10 cellular contexts compared by ENCODE assay signal in the genomic region with DNA sequence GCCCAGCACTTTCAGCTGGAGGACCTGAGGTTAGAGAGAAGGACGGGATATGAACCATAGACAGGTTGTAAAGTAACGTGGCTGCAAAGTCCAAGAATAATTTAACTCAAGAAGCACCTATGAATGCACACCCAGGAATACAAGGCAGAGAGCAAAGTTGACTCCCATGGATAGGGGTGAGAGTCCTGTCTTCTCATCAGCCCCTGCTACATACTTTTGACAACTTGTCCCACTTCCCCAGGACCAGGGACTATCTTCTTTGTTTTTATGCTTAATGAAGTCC.
A peak's percentile ranks its signal among the peaks of the same experiment; 100 is the strongest.
DNase-seq lines count a peak whose midpoint lies in the region; ATAC-seq lines count a peak whose summit lies in the region.
"Had no signal": no experiment of that assay in that cellular context is flagged by ENCODE, and none has a peak within 500 bp of the region (broad histone marks: within the 10 kb centered on the region; RNA-seq: fewer than 3 reads in every experiment).

No MANE protein-coding gene starts in this region.

- peak overlapping the region; percentile 97 for H3K27ac Mint-ChIP-seq in stimulated activated naive CD8-positive, alpha-beta T cell treated with anti-CD3 and anti-CD28 coated beads, Interleukin-15, Interleukin-2, amounts not matched to agents 100 ng/mL and 50 ng/mL, for 24 hours
- no peak overlapping the region for H3K27ac Mint-ChIP-seq in stimulated activated naive CD8-positive, alpha-beta T cell treated with anti-CD3 and anti-CD28 coated beads, Interleukin-15, amount 100 ng/mL, for 72 hours
- peak overlapping the region; percentile 99 for H3K27ac Mint-ChIP-seq in activated T-helper 2 cell treated with anti-CD3 and anti-CD28 coated beads, Interferon-gamma antibody, Interleukin-2, Interleukin-4, amounts not matched to agents 10 μg/mL and 5 μg/mL and 100 μg/mL, durations not matched to agents 14 hours and 24 hours and 36 hours
- peak overlapping the region; percentile 94 to 100 (median 99) for H3K27ac Mint-ChIP-seq in naive thymus-derived CD8-positive, alpha-beta T cell

- DNase-seq in stimulated activated naive CD8-positive, alpha-beta T cell treated with anti-CD3 and anti-CD28 coated beads, Interleukin-15, amount 100 ng/mL, for 72 hours: no peak
- no peak for DNase-seq in activated T-helper 2 cell treated with anti-CD3 and anti-CD28 coated beads, Interferon-gamma antibody, Interleukin-2, Interleukin-4, amounts not matched to agents 10 μg/mL and 5 μg/mL and 100 μg/mL, durations not matched to agents 14 hours and 24 hours and 36 hours (ENCODE audit: low spot score)
- DNase-seq in naive thymus-derived CD8-positive, alpha-beta T cell: no peak
- DNase-seq in midbrain (lab: John Stamatoyannopoulos, UW) (no peak), SIG-M5 (lab: John Stamatoyannopoulos, UW) (no peak), NCI-H526 treated with DMSO at 0.1 percent for 48 hours (lab: John Stamatoyannopoulos, UW) (no peak)
- DNase-seq: KG1, NCI-H1105 treated with DMSO at 0.1 percent for 48 hours had no signal

- POLR2A ChIA-PET in naive thymus-derived CD8-positive, alpha-beta T cell (lab: Charles Lee): interaction anchor here (0.5 to 5.9 kb wide), 7 partner anchors 11 to 509 kb away, joined by 6 to 55 read pairs (median 34); a partner anchor contains a TSS

- no peak overlapping the region for H3K4me3 Mint-ChIP-seq in stimulated activated naive CD8-positive, alpha-beta T cell treated with anti-CD3 and anti-CD28 coated beads, Interleukin-15, Interleukin-2, amounts not matched to agents 100 ng/mL and 50 ng/mL, for 24 hours
- no peak overlapping the region for H3K4me3 Mint-ChIP-seq in stimulated activated naive CD8-positive, alpha-beta T cell treated with anti-CD3 and anti-CD28 coated beads, Interleukin-15, amount 100 ng/mL, for 72 hours
- H3K4me3 Mint-ChIP-seq in activated T-helper 2 cell treated with anti-CD3 and anti-CD28 coated beads, Interferon-gamma antibody, Interleukin-2, Interleukin-4, amounts not matched to agents 10 μg/mL and 5 μg/mL and 100 μg/mL, durations not matched to agents 14 hours and 24 hours and 36 hours (ENCODE audit: low read depth): no peak overlapping the region
- H3K4me3 Mint-ChIP-seq in naive thymus-derived CD8-positive, alpha-beta T cell: peak overlapping the region; percentile 7 to 95 (median 52)

- peaks cover 6% of the 10 kb centered on the region for H3K9me3 Mint-ChIP-seq in stimulated activated naive CD8-positive, alpha-beta T cell treated with anti-CD3 and anti-CD28 coated beads, Interleukin-15, Interleukin-2, amounts not matched to agents 100 ng/mL and 50 ng/mL, for 24 hours
- H3K9me3 Mint-ChIP-seq in stimulated activated naive CD8-positive, alpha-beta T cell treated with anti-CD3 and anti-CD28 coated beads, Interleukin-15, amount 100 ng/mL, for 72 hours: peaks cover 0 to 5% of the 10 kb centered on the region in 2 donors
- no peaks in the 10 kb centered on the region for H3K9me3 Mint-ChIP-seq in activated T-helper 2 cell treated with anti-CD3 and anti-CD28 coated beads, Interferon-gamma antibody, Interleukin-2, Interleukin-4, amounts not matched to agents 10 μg/mL and 5 μg/mL and 100 μg/mL, durations not matched to agents 14 hours and 24 hours and 36 hours
- H3K9me3 Mint-ChIP-seq in naive thymus-derived CD8-positive, alpha-beta T cell: peaks cover 0 to 4% (median 0%) of the 10 kb centered on the region in 9 donors

- intact Hi-C loops in activated T-helper 2 cell treated with anti-CD3 and anti-CD28 coated beads, Interferon-gamma antibody, Interleukin-2, Interleukin-4, amounts not matched to agents 10 μg/mL and 5 μg/mL and 100 μg/mL, durations not matched to agents 14 hours and 24 hours and 36 hours (cut with micrococcal nuclease): loop anchor here (5.0 kb wide), 1 partner anchor 99 kb away; no protein-coding TSS in a partner anchor

- no peaks in the 10 kb centered on the region for H3K36me3 Mint-ChIP-seq in stimulated activated naive CD8-positive, alpha-beta T cell treated with anti-CD3 and anti-CD28 coated beads, Interleukin-15, Interleukin-2, amounts not matched to agents 100 ng/mL and 50 ng/mL, for 24 hours (ENCODE audit: low read depth)
- H3K36me3 Mint-ChIP-seq in activated T-helper 2 cell treated with anti-CD3 and anti-CD28 coated beads, Interferon-gamma antibody, Interleukin-2, Interleukin-4, amounts not matched to agents 10 μg/mL and 5 μg/mL and 100 μg/mL, durations not matched to agents 14 hours and 24 hours and 36 hours (ENCODE audit: low read depth): peaks cover 17% of the 10 kb centered on the region
- no peaks in the 10 kb centered on the region for H3K36me3 Mint-ChIP-seq in naive thymus-derived CD8-positive, alpha-beta T cell

- H3K27me3 Mint-ChIP-seq in stimulated activated naive CD8-positive, alpha-beta T cell treated with anti-CD3 and anti-CD28 coated beads, Interleukin-15, Interleukin-2, amounts not matched to agents 100 ng/mL and 50 ng/mL, for 24 hours: no peaks in the 10 kb centered on the region
- no peaks in the 10 kb centered on the region for H3K27me3 Mint-ChIP-seq in stimulated activated naive CD8-positive, alpha-beta T cell treated with anti-CD3 and anti-CD28 coated beads, Interleukin-15, amount 100 ng/mL, for 72 hours
- no peaks in the 10 kb centered on the region for H3K27me3 Mint-ChIP-seq in activated T-helper 2 cell treated with anti-CD3 and anti-CD28 coated beads, Interferon-gamma antibody, Interleukin-2, Interleukin-4, amounts not matched to agents 10 μg/mL and 5 μg/mL and 100 μg/mL, durations not matched to agents 14 hours and 24 hours and 36 hours (ENCODE audit: low read depth)
- H3K27me3 Mint-ChIP-seq in naive thymus-derived CD8-positive, alpha-beta T cell: peaks cover 0 to 3% (median 0%) of the 10 kb centered on the region in 5 donors

- peaks cover 95% of the 10 kb centered on the region for H3K4me1 Mint-ChIP-seq in stimulated activated naive CD8-positive, alpha-beta T cell treated with anti-CD3 and anti-CD28 coated beads, Interleukin-15, Interleukin-2, amounts not matched to agents 100 ng/mL and 50 ng/mL, for 24 hours (ENCODE audit: low read depth)
- peaks cover 90% of the 10 kb centered on the region for H3K4me1 Mint-ChIP-seq in stimulated activated naive CD8-positive, alpha-beta T cell treated with anti-CD3 and anti-CD28 coated beads, Interleukin-15, amount 100 ng/mL, for 72 hours
- peaks cover 81% of the 10 kb centered on the region for H3K4me1 Mint-ChIP-seq in activated T-helper 2 cell treated with anti-CD3 and anti-CD28 coated beads, Interferon-gamma antibody, Interleukin-2, Interleukin-4, amounts not matched to agents 10 μg/mL and 5 μg/mL and 100 μg/mL, durations not matched to agents 14 hours and 24 hours and 36 hours (ENCODE audit: low read depth)
- peaks cover 51 to 98% (median 93%) of the 10 kb centered on the region in 4 donors for H3K4me1 Mint-ChIP-seq in naive thymus-derived CD8-positive, alpha-beta T cell

- ATAC-seq in stimulated activated naive CD8-positive, alpha-beta T cell treated with anti-CD3 and anti-CD28 coated beads, Interleukin-15, amount 100 ng/mL, for 72 hours: no peak
- no peak for ATAC-seq in naive thymus-derived CD8-positive, alpha-beta T cell
- ATAC-seq in GM18868 (IDR thresholded peaks at IDR 0.05; ENCODE audit: unreplicated experiment): no peak

Comparison
In these comparisons a context has a peak if more than half of its experiments do, and no peak if none do; other contexts are left out.
1. H3K27ac Mint-ChIP-seq: peak in stimulated activated naive CD8-positive, alpha-beta T cell treated with anti-CD3 and anti-CD28 coated beads, Interleukin-15, Interleukin-2, amounts not matched to agents 100 ng/mL and 50 ng/mL, for 24 hours (single experiment), activated T-helper 2 cell treated with anti-CD3 and anti-CD28 coated beads, Interferon-gamma antibody, Interleukin-2, Interleukin-4, amounts not matched to agents 10 μg/mL and 5 μg/mL and 100 μg/mL, durations not matched to agents 14 hours and 24 hours and 36 hours (single experiment) and naive thymus-derived CD8-positive, alpha-beta T cell (10 of 10); none in stimulated activated naive CD8-positive, alpha-beta T cell treated with anti-CD3 and anti-CD28 coated beads, Interleukin-15, amount 100 ng/mL, for 72 hours (0 of 2).
2. H3K4me3 Mint-ChIP-seq: peak in naive thymus-derived CD8-positive, alpha-beta T cell (10 of 10); none in stimulated activated naive CD8-positive, alpha-beta T cell treated with anti-CD3 and anti-CD28 coated beads, Interleukin-15, Interleukin-2, amounts not matched to agents 100 ng/mL and 50 ng/mL, for 24 hours (single experiment), stimulated activated naive CD8-positive, alpha-beta T cell treated with anti-CD3 and anti-CD28 coated beads, Interleukin-15, amount 100 ng/mL, for 72 hours (0 of 2) and activated T-helper 2 cell treated with anti-CD3 and anti-CD28 coated beads, Interferon-gamma antibody, Interleukin-2, Interleukin-4, amounts not matched to agents 10 μg/mL and 5 μg/mL and 100 μg/mL, durations not matched to agents 14 hours and 24 hours and 36 hours (single experiment).